In genomic region chr12:45731376-45731775, GRCh38 we compare ENCODE assay signal across 8 cellular contexts. TPM values are rescaled to one million over a fixed set of nuclear protein-coding genes. Genes with fewer than 3 reads are reported as not detected.
DNase-seq lines count a peak whose midpoint lies in the region; ATAC-seq and TF ChIP-seq lines count a peak whose summit lies in the region.

No MANE protein-coding gene starts in this region.

- H3K9me3 Mint-ChIP-seq in activated CD8-positive, alpha-beta memory T cell treated with anti-CD3 and anti-CD28 coated beads, Interleukin-2, amount 10 ng/mL, durations not matched to agents 7 days and 5 days (ENCODE audit: low read depth) = no peaks in the 10 kb centered on the region
- H3K9me3 Mint-ChIP-seq in activated naive CD8-positive, alpha-beta T cell treated with anti-CD3 and anti-CD28 coated beads, Interleukin-2, amount 50 U/mL, for 24 hours = no peaks in the 10 kb centered on the region

- CTCF ChIA-PET in activated CD8-positive, alpha-beta memory T cell treated with anti-CD3 and anti-CD28 coated beads, Interleukin-2, amount 10 ng/mL, durations not matched to agents 7 days and 5 days (lab: Charles Lee) = interaction anchor here (2.6 to 3.3 kb wide), 2 partner anchors 11 to 188 kb away, joined by 9 to 19 read pairs; no protein-coding TSS in a partner anchor

- H3K4me1 ChIP-seq in thoracic aorta (ENCODE audit: control insufficient read depth in 1 of 2, low read depth in 2 of 2) = peaks cover 31 to 38% of the 10 kb centered on the region in 2 donors

- H3K4me1 Mint-ChIP-seq in activated CD8-positive, alpha-beta memory T cell treated with anti-CD3 and anti-CD28 coated beads, Interleukin-2, amount 10 ng/mL, durations not matched to agents 7 days and 5 days = peaks cover 19% of the 10 kb centered on the region
- H3K4me1 Mint-ChIP-seq in activated naive CD8-positive, alpha-beta T cell treated with anti-CD3 and anti-CD28 coated beads, Interleukin-2, amount 50 U/mL, for 24 hours = peaks cover 50% of the 10 kb centered on the region

- H3K9me3 ChIP-seq in thoracic aorta = no peaks in the 10 kb centered on the region

- H3K4me3 ChIP-seq in thoracic aorta = peak overlapping the region; percentile 94

- H3K4me3 Mint-ChIP-seq in activated CD8-positive, alpha-beta memory T cell treated with anti-CD3 and anti-CD28 coated beads, Interleukin-2, amount 10 ng/mL, durations not matched to agents 7 days and 5 days = peak overlapping the region; percentile 95
- peak overlapping the region; percentile 89 for H3K4me3 Mint-ChIP-seq in activated naive CD8-positive, alpha-beta T cell treated with anti-CD3 and anti-CD28 coated beads, Interleukin-2, amount 50 U/mL, for 24 hours

- no peak for ATAC-seq in activated CD8-positive, alpha-beta memory T cell treated with anti-CD3 and anti-CD28 coated beads, Interleukin-2, amount 10 ng/mL, durations not matched to agents 7 days and 5 days
- no peak for ATAC-seq in activated naive CD8-positive, alpha-beta T cell treated with anti-CD3 and anti-CD28 coated beads, Interleukin-2, amount 50 U/mL, for 24 hours
- ATAC-seq in thoracic aorta (ENCODE audit: insufficient number of reproducible peaks, low FRiP score, low read depth) = no peak

- peak overlapping the region; percentile 93 for H3K27ac Mint-ChIP-seq in activated CD8-positive, alpha-beta memory T cell treated with anti-CD3 and anti-CD28 coated beads, Interleukin-2, amount 10 ng/mL, durations not matched to agents 7 days and 5 days
- H3K27ac Mint-ChIP-seq in activated naive CD8-positive, alpha-beta T cell treated with anti-CD3 and anti-CD28 coated beads, Interleukin-2, amount 50 U/mL, for 24 hours = peak overlapping the region; percentile 79

- no peaks in the 10 kb centered on the region for H3K36me3 ChIP-seq in thoracic aorta

- peak overlapping the region; percentile 96 to 97 for H3K27ac ChIP-seq in thoracic aorta

- no peak for DNase-seq in activated CD8-positive, alpha-beta memory T cell treated with anti-CD3 and anti-CD28 coated beads, Interleukin-2, amount 10 ng/mL, durations not matched to agents 7 days and 5 days
- no peak for DNase-seq in activated CD8-positive, alpha-beta memory T cell treated with anti-CD3 and anti-CD28 coated beads, Interleukin-2, amount 50 U/mL, for 48 hours
- DNase-seq in activated naive CD8-positive, alpha-beta T cell treated with anti-CD3 and anti-CD28 coated beads, Interleukin-2, amount 50 U/mL, for 24 hours = no peak
- peak; percentile 58 for DNase-seq in kidney glomerular epithelial cell (lab: John Stamatoyannopoulos, UW)
- no peak for DNase-seq in thoracic aorta (ENCODE audit: low spot score)
- DNase-seq in NCI-H524 treated with DMSO at 0.1 percent for 48 hours (lab: John Stamatoyannopoulos, UW) = no peak
- DNase-seq in occipital lobe (lab: John Stamatoyannopoulos, UW) = no peak
- no peak for DNase-seq in mesenteric fat pad (ENCODE audit: low spot score)

- no peaks in the 10 kb centered on the region for H3K27me3 ChIP-seq in thoracic aorta (replicated peaks; ENCODE audit: insufficient read depth)

- H3K36me3 Mint-ChIP-seq in activated CD8-positive, alpha-beta memory T cell treated with anti-CD3 and anti-CD28 coated beads, Interleukin-2, amount 10 ng/mL, durations not matched to agents 7 days and 5 days = peaks cover 36% of the 10 kb centered on the region
- H3K36me3 Mint-ChIP-seq in activated naive CD8-positive, alpha-beta T cell treated with anti-CD3 and anti-CD28 coated beads, Interleukin-2, amount 50 U/mL, for 24 hours (ENCODE audit: low read depth) = peaks cover 27% of the 10 kb centered on the region

- no peak for TF ChIP-seq CTCF in thoracic aorta (IDR thresholded peaks at IDR 0.05)

- no peaks in the 10 kb centered on the region for H3K27me3 Mint-ChIP-seq in activated CD8-positive, alpha-beta memory T cell treated with anti-CD3 and anti-CD28 coated beads, Interleukin-2, amount 10 ng/mL, durations not matched to agents 7 days and 5 days
- no peaks in the 10 kb centered on the region for H3K27me3 Mint-ChIP-seq in activated naive CD8-positive, alpha-beta T cell treated with anti-CD3 and anti-CD28 coated beads, Interleukin-2, amount 50 U/mL, for 24 hours

RNA-seq across cellular contexts. Expression of gene ARID2, which starts 1.9 kb away (rescaled TPM):
- 10 to 100 TPM; 38.3 to 49.6 TPM for total RNA-seq in activated CD8-positive, alpha-beta memory T cell treated with anti-CD3 and anti-CD28 coated beads, Interleukin-2, amount 10 ng/mL, durations not matched to agents 7 days and 5 days
- total RNA-seq in thoracic aorta (10 to 100 TPM; 30.5 to 36.2 TPM), occipital lobe (46.5 TPM), mesenteric fat pad (26.0 TPM)
